9 cellular contexts compared by ENCODE assay signal in genomic region chr7:134890246-134891240, GRCh38.
DNase-seq lines count a peak whose midpoint lies in the region; ATAC-seq, FAIRE-seq and TF ChIP-seq lines count a peak whose summit lies in the region.
"Had no signal": no experiment of that assay in that cellular context is flagged by ENCODE, and none has a peak within 500 bp of the region (broad histone marks: within the 10 kb centered on the region; RNA-seq: fewer than 3 reads in every experiment).

No MANE protein-coding gene starts in this region.

- H3K4me1 ChIP-seq in lower lobe of right lung (peaks cover 35% of the 10 kb centered on the region), urinary bladder (ENCODE audit: insufficient read depth) (peaks cover 2% of the 10 kb centered on the region)

- ATAC-seq in lower lobe of right lung: no peak
- ATAC-seq in stimulated activated naive CD8-positive, alpha-beta T cell treated with anti-CD3 and anti-CD28 coated beads, Interleukin-15, Interleukin-2, amounts not matched to agents 100 U/mL and 50 U/mL, for 24 hours: no peak
- ATAC-seq in HG03196 (IDR thresholded peaks at IDR 0.05; ENCODE audit: unreplicated experiment): no peak

- H3K36me3 ChIP-seq in bronchial epithelial cell (ENCODE audit: control insufficient read depth, insufficient read depth, low read length): no peaks in the 10 kb centered on the region
- no peaks in the 10 kb centered on the region for H3K36me3 ChIP-seq in lower lobe of right lung
- H3K36me3 ChIP-seq in urinary bladder (ENCODE audit: insufficient read depth): peaks cover 1% of the 10 kb centered on the region

- peaks cover under 1% of the 10 kb centered on the region for H3K9me3 ChIP-seq in lower lobe of right lung

- H3K4me3 ChIP-seq in bronchial epithelial cell (ENCODE audit: low read depth, low read length) (peak overlapping the region; percentile 67), lower lobe of right lung (peak overlapping the region; percentile 52), urinary bladder (ENCODE audit: low read depth, low read length) (peak overlapping the region; percentile 45)

- intact Hi-C loops in lower lobe of right lung (cut with DNase I): no loop called here

- DNase-seq in NCI-H2196 (lab: John Stamatoyannopoulos, UW; ENCODE audit: unreplicated experiment): peak; percentile 13
- no peak for DNase-seq in NCI-H2196 treated with DMSO at 0.1 percent for 48 hours (lab: John Stamatoyannopoulos, UW; ENCODE audit: unreplicated experiment)
- DNase-seq in bronchial epithelial cell (ENCODE audit: low read depth): peak; percentile 87
- DNase-seq in lower lobe of right lung: no peak
- no peak for DNase-seq in stimulated activated naive CD8-positive, alpha-beta T cell treated with anti-CD3 and anti-CD28 coated beads, Interleukin-15, Interleukin-2, amounts not matched to agents 100 U/mL and 50 U/mL, for 24 hours
- DNase-seq in NCI-H2107 (lab: John Stamatoyannopoulos, UW): no peak
- DNase-seq: NCI-H1694 treated with DMSO at 0.1 percent for 48 hours had no signal

- H3K27me3 ChIP-seq in bronchial epithelial cell (ENCODE audit: control insufficient read depth, insufficient read depth, low read length) (no peaks in the 10 kb centered on the region), lower lobe of right lung (ENCODE audit: low read depth) (peaks cover 5% of the 10 kb centered on the region)

- no peak overlapping the region for H3K27ac ChIP-seq in lower lobe of right lung
- H3K27ac ChIP-seq in urinary bladder (ENCODE audit: low read depth): no peak overlapping the region

- 53% methylated on average over 10 of the region's 10 CpGs for WGBS in urinary bladder

- no peak for FAIRE-seq in bronchial epithelial cell (lab: Jason Lieb, UNC)

- TF ChIP-seq CTCF in bronchial epithelial cell (IDR thresholded peaks at IDR 0.05; ENCODE audit: insufficient read depth, low read length, severe bottlenecking) (no peak), lower lobe of right lung (IDR thresholded peaks at IDR 0.05) (no peak)

Comparison
In these comparisons a context has a peak if more than half of its experiments do, and no peak if none do; other contexts are left out.
1. DNase-seq: peak in NCI-H2196 (single experiment) and bronchial epithelial cell (single experiment); none in NCI-H2196 treated with DMSO at 0.1 percent for 48 hours (single experiment), lower lobe of right lung (single experiment), stimulated activated naive CD8-positive, alpha-beta T cell treated with anti-CD3 and anti-CD28 coated beads, Interleukin-15, Interleukin-2, amounts not matched to agents 100 U/mL and 50 U/mL, for 24 hours (single experiment) and NCI-H2107 (single experiment).
2. Peak in every context shown above with its lines, with median percentiles within 50 percentile points of each other: H3K4me3 ChIP-seq.